Comparison of ENCODE assay signal across 17 cellular contexts in genomic region chr6:10141756-10142443, GRCh38.
"Had no signal": no experiment of that assay in that cellular context is flagged by ENCODE, and none has a peak within 500 bp of the region (broad histone marks: within the 10 kb centered on the region; RNA-seq: fewer than 3 reads in every experiment).

No MANE protein-coding gene starts in this region.

- H3K4me3 ChIP-seq: cardiac muscle cell, dorsolateral prefrontal cortex, left ventricle myocardium inferior, thoracic aorta, upper lobe of right lung had no signal

- H3K9me3 ChIP-seq: thoracic aorta had no signal

- H3K27me3 ChIP-seq: cardiac muscle cell, dorsolateral prefrontal cortex, foreskin keratinocyte, upper lobe of right lung had no signal

- FAIRE-seq: astrocyte, keratinocyte had no signal

- H3K4me1 ChIP-seq: left ventricle myocardium inferior, upper lobe of right lung had no signal

- DNase-seq: activated CD4-positive, alpha-beta T cell treated with anti-CD3 and anti-CD28 coated beads for 1 hour; activated CD8-positive, alpha-beta memory T cell treated with anti-CD3 and anti-CD28 coated beads for 24 hours; activated effector memory CD4-positive, alpha-beta T cell treated with anti-CD3 and anti-CD28 coated beads, Interleukin-2, amount 50 U/mL, for 16 hours; activated naive CD4-positive, alpha-beta T cell treated with anti-CD3 and anti-CD28 coated beads, Interleukin-2, amount 50 U/mL, for 16 hours; activated T-cell treated with anti-CD3 and anti-CD28 coated beads, Interleukin-2, amount 50 U/mL, for 72 hours; dorsolateral prefrontal cortex; foreskin keratinocyte; glutamatergic neuron; hypothalamus; left ventricle myocardium inferior; stimulated activated naive B cell treated with anti-CD40 and anti-IgM and Interleukin-4, amounts not matched to agents 10 μg/mL and 1 μg/mL and 100 μg/mL, for 72 hours; upper lobe of right lung; WERI-Rb-1 had no signal

- H3K36me3 ChIP-seq: cardiac muscle cell, left ventricle myocardium inferior, thoracic aorta, upper lobe of right lung, WERI-Rb-1 had no signal

- H3K27ac ChIP-seq: cardiac muscle cell, dorsolateral prefrontal cortex, foreskin keratinocyte, left ventricle myocardium inferior, thoracic aorta, upper lobe of right lung, WERI-Rb-1 had no signal
